In genomic region chr14:51867753-51868152, GRCh38 we compare ENCODE assay signal across 1 cellular context.
TF ChIP-seq lines count a peak whose summit lies in the region.

No MANE protein-coding gene starts in this region.

TF ChIP-seq in GM23338, 12 proteins besides CTCF, POLR2A, EP300 and RAD21 (continued from another document):
- TF ChIP-seq ZNF462 (CRISPR knock-in tag; IDR thresholded peaks at IDR 0.05): no peak
TF ChIP-seq in GM23338: peak in this region for 0.
